14 cellular contexts compared by ENCODE assay signal in genomic region chr3:30333903-30334302, GRCh38.
"Had no signal": no experiment of that assay in that cellular context is flagged by ENCODE, and none has a peak within 500 bp of the region (broad histone marks: within the 10 kb centered on the region; RNA-seq: fewer than 3 reads in every experiment).

No MANE protein-coding gene starts in this region.

- DNase-seq: activated CD4-positive, alpha-beta memory T cell treated with anti-CD3 and anti-CD28 coated beads, Interleukin-2, amount 10 ng/mL, durations not matched to agents 7 days and 5 days; activated CD4-positive, alpha-beta T cell treated with anti-CD3 and anti-CD28 coated beads for 4 hours; activated CD8-positive, alpha-beta memory T cell treated with anti-CD3 and anti-CD28 coated beads, Interleukin-2, amount 10 ng/mL, durations not matched to agents 7 days and 5 days; amygdala; body of pancreas; dermis blood vessel endothelial cell; effector memory CD8-positive, alpha-beta T cell; gastrocnemius medialis; head of caudate nucleus; nephron progenitor cell; nucleus accumbens; right cardiac atrium; stimulated activated naive CD8-positive, alpha-beta T cell treated with anti-CD3 and anti-CD28 coated beads, Interleukin-15, Interleukin-2, amounts not matched to agents 100 U/mL and 50 U/mL, for 24 hours; transverse colon had no signal
